9 cellular contexts compared by ENCODE assay signal in the genomic region with DNA sequence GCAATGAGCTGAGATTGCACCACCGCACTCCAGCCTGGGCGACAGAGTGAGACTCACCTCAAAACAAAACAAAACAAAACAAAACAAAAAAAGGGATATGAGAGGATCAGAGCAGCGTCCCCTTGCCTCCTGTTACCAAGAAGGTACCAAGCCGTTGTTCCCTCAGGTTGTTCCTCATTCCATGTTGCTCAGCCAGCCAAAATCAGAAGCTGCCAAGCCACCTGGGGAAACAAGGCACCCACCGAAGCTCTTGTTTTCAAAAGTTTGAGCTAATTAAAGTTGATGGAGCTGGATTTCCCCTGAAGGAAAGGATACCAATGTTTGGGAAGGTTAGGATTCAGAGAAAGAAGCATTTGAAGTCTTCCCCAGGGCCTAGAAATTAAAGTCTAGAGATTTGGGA. TPM values are rescaled to one million over a fixed set of nuclear protein-coding genes. Genes with fewer than 3 reads are reported as not detected.
"Had no signal": no experiment of that assay in that cellular context is flagged by ENCODE, and none has a peak within 500 bp of the region (broad histone marks: within the 10 kb centered on the region; RNA-seq: fewer than 3 reads in every experiment).

No MANE protein-coding gene starts in this region.

- H3K4me3 Mint-ChIP-seq: HFFc6 had no signal

- DNase-seq: GM23248, GOT3, H7, HFFc6 had no signal

- H3K9ac ChIP-seq: GM23248 had no signal

- H3K4me1 ChIP-seq: HAP-1 had no signal

- H3K27ac Mint-ChIP-seq: HFFc6, IgD-negative memory B cell had no signal

- H3K27ac ChIP-seq: GM23248, HL-60 had no signal

- H3K9me3 Mint-ChIP-seq: HFFc6, IgD-negative memory B cell had no signal

- H3K9me3 ChIP-seq: HAP-1 had no signal

- H3K4me3 ChIP-seq: GM23248, HAP-1 had no signal

- H3K36me3 ChIP-seq: HAP-1 had no signal

RNA-seq across cellular contexts. Expression of a gene that starts 43.3 kb away (rescaled TPM):
- total RNA-seq: GM23248, H4, HepG2, HFFc6 had no signal
- polyA plus RNA-seq: GM23248, HepG2, IgD-negative memory B cell had no signal
